ENCODE assay signal across 8 cellular contexts in genomic region chr1:37811027-37811655, GRCh38. TPM values are rescaled to one million over a fixed set of nuclear protein-coding genes. Genes with fewer than 3 reads are reported as not detected.
DNase-seq lines count a peak whose midpoint lies in the region; ATAC-seq and TF ChIP-seq lines count a peak whose summit lies in the region.

No MANE protein-coding gene starts in this region.

- BruUV-seq in HCT116 (replicated peaks; lab: Mats Ljungman, UMichigan) = no TSS peak

- TF ChIP-seq POLR2A in HCT116 (IDR thresholded peaks at IDR 0.05; ENCODE audit: borderline replicate concordance, extremely low read depth, insufficient read depth, insufficient read length) = no peak

- no peak overlapping the region for H3K4me3 ChIP-seq in HCT116 (replicated peaks in 1 of 2; ENCODE audit: low read depth in 1 of 2, low read length in 2 of 2)

- peak; percentile 49 for ATAC-seq in HCT116
- no peak for ATAC-seq in HG03521 (IDR thresholded peaks at IDR 0.05; ENCODE audit: unreplicated experiment)

- H3K27ac ChIP-seq in HCT116 (ENCODE audit: low read depth, low read length) (no peak overlapping the region; the same call in 1 of the 2 replicates), caudate nucleus (ENCODE audit: low read depth, low read length) (peak overlapping the region; percentile 36)

- no peaks in the 10 kb centered on the region for H3K9me3 ChIP-seq in HCT116 (ENCODE audit: control insufficient read depth in 1 of 2, insufficient read depth in 1 of 2, low read depth in 1 of 2, low read length in 2 of 2)

- H3K36me3 ChIP-seq in HCT116 (ENCODE audit: control insufficient read depth in 1 of 2, insufficient read depth in 2 of 2, low read length in 2 of 2) = peaks cover 9 to 15% of the 10 kb centered on the region in 2 experiments; a peak in 3 of 4 replicates

- CTCF ChIA-PET in HCT116 (lab: Charles Lee) = interaction anchor here (0.5 to 1.1 kb wide), 2 partner anchors 65 to 121 kb away, joined by 3 read pairs; a partner anchor contains a TSS

- H3K9me2 ChIP-seq in HCT116 (ENCODE audit: insufficient read depth) = no peaks in the 10 kb centered on the region

- H3K9ac ChIP-seq in HCT116 (ENCODE audit: low read length) = no peak overlapping the region

- no peaks in the 10 kb centered on the region for H3K27me3 ChIP-seq in HCT116 (ENCODE audit: insufficient read depth, low read length)

- peak in 9 of 14 donors; percentile 8 to 58 (median 17) for DNase-seq in C1 segment of cervical spinal cord (lab: John Stamatoyannopoulos, UW)
- DNase-seq in HCT116 (ENCODE audit: low read depth, low spot score) = peak; percentile 73
- DNase-seq in NCI-H446 (lab: John Stamatoyannopoulos, UW) = peak; percentile 42 to 77
- peak in 3 of 4 experiments; percentile 17 to 28 (median 28) for DNase-seq in activated CD4-positive, CD25-positive, alpha-beta regulatory T cell (lab: John Stamatoyannopoulos, UW)
- DNase-seq in caudate nucleus (lab: John Stamatoyannopoulos, UW) = peak in 40 of 61 donors; percentile 6 to 78 (median 37)
- DNase-seq in kidney glomerular epithelial cell (lab: John Stamatoyannopoulos, UW) = peak; percentile 44
- DNase-seq in stimulated activated CD4-positive, alpha-beta T cell treated with anti-CD3 and anti-CD28 coated beads, TNF-alpha, amount 100 ng/mL, for 24 hours (ENCODE audit: low read depth in 3 of 3) = peak; percentile 35 to 58 (median 39)

- TF ChIP-seq RAD21 in HCT116 (IDR thresholded peaks at IDR 0.05; ENCODE audit: low read depth) = peak; percentile 60

- RAD21 ChIA-PET in HCT116 (lab: Charles Lee; ENCODE audit: low non-redundant PET in 1 of 2, low total read pairs in 2 of 2, uncharacterized antibody in 2 of 2, unreplicated experiment in 2 of 2) = no interaction called here

- peaks cover 16 to 37% of the 10 kb centered on the region in 2 experiments for H3K4me1 ChIP-seq in HCT116 (ENCODE audit: control insufficient read depth in 1 of 2, insufficient read depth in 2 of 2, low read length in 2 of 2)

- intact Hi-C loops in HCT116 (cut with micrococcal nuclease) = loop anchor here (1.0 to 5.0 kb wide), 2 partner anchors 48 to 166 kb away; partner anchors contain the start of gene MTF1

- peaks cover 39% of the 10 kb centered on the region for H3K79me2 ChIP-seq in HCT116 (ENCODE audit: insufficient read depth, low read length)

- POLR2A ChIA-PET in HCT116 (lab: Charles Lee) = no interaction called here

- H2AFZ ChIP-seq in HCT116 (ENCODE audit: low read depth, low read length, poor library complexity, severe bottlenecking) = no peak overlapping the region

- H3K4me2 ChIP-seq in HCT116 (ENCODE audit: low read length) = no peak overlapping the region

- TF ChIP-seq CTCF in HCT116 (IDR thresholded peaks at IDR 0.05 in 2 of 3, conservative IDR thresholded peaks at IDR 0.05 in 1 of 3; ENCODE audit: borderline replicate concordance in 1 of 3, insufficient read depth in 1 of 3, low read depth in 2 of 3, low read length in 2 of 3) = peak; percentile 47 to 96 (median 94); a peak in 5 of 6 replicates

- peaks cover 10% of the 10 kb centered on the region; the same call in 1 of the 2 replicates for H4K20me1 ChIP-seq in HCT116 (ENCODE audit: insufficient read depth)

TF ChIP-seq in HCT116, 20 proteins besides CTCF, POLR2A, EP300 and RAD21:
- TF ChIP-seq TCF7L2 (IDR thresholded peaks at IDR 0.05; ENCODE audit: borderline replicate concordance, extremely low read depth, insufficient read depth, insufficient read length) (no peak), SP1 (IDR thresholded peaks at IDR 0.05; ENCODE audit: low read depth) (no peak), SIN3A (IDR thresholded peaks at IDR 0.05; ENCODE audit: low read depth) (no peak), ZBTB33 (IDR thresholded peaks at IDR 0.05; ENCODE audit: extremely low read depth, insufficient replicate concordance, low read length) (no peak), ZFX (IDR thresholded peaks at IDR 0.05) (no peak), ELF1 (IDR thresholded peaks at IDR 0.05; ENCODE audit: borderline replicate concordance, low read depth) (no peak), YY1 (IDR thresholded peaks at IDR 0.05; ENCODE audit: extremely low read depth, insufficient replicate concordance, low read depth, low read length) (no peak), CBX3 (IDR thresholded peaks at IDR 0.05; ENCODE audit: low read depth) (0 out of 2 replicates have a peak, but pooled peaks have one; percentile 40), EGR1 (IDR thresholded peaks at IDR 0.05; ENCODE audit: low read depth) (no peak), FOSL1 (IDR thresholded peaks at IDR 0.05; ENCODE audit: low read depth) (no peak), REST (IDR thresholded peaks at IDR 0.05; ENCODE audit: low read depth) (no peak), MAX (IDR thresholded peaks at IDR 0.05) (no peak; the same call in 1 of the 2 replicates), POLR2AphosphoS5 (IDR thresholded peaks at IDR 0.05; ENCODE audit: low read depth, low read length) (peak; percentile 30; the same call in 1 of the 2 replicates), EZH2phosphoT487 (IDR thresholded peaks at IDR 0.05; ENCODE audit: borderline replicate concordance) (no peak), JUND (IDR thresholded peaks at IDR 0.05) (no peak), ZNF274 (IDR thresholded peaks at IDR 0.05; ENCODE audit: low read depth, low read length) (no peak), SRF (IDR thresholded peaks at IDR 0.05; ENCODE audit: low read depth) (no peak), CEBPB (IDR thresholded peaks at IDR 0.05; ENCODE audit: low read depth) (0 out of 2 replicates have a peak, but pooled peaks have one; percentile 2), EZH2 (IDR thresholded peaks at IDR 0.05) (no peak)
- TF ChIP-seq, protein P1, sequence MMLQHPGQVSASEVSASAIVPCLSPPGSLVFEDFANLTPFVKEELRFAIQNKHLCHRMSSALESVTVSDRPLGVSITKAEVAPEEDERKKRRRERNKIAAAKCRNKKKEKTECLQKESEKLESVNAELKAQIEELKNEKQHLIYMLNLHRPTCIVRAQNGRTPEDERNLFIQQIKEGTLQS (IDR thresholded peaks at IDR 0.05) = no peak

RNA-seq across cellular contexts. Expression of gene YRDC, which starts 3.1 kb away (rescaled TPM):
- 41.4 TPM for total RNA-seq in HCT116 (2021; ENCODE audit: unreplicated experiment)
- polyA plus RNA-seq in HCT116 (2012) = 33.2 and 37.7 TPM in 2 replicates

RNA-seq across cellular contexts. Expression of gene C1orf122, which starts 3.6 kb away (rescaled TPM):
- total RNA-seq in HCT116 (2021; ENCODE audit: unreplicated experiment) = 34.2 TPM
- 19.2 and 20.1 TPM in 2 replicates for polyA plus RNA-seq in HCT116 (2012)

RNA-seq across cellular contexts. Expression of gene MANEAL, which starts 17.5 kb away (rescaled TPM):
- total RNA-seq in HCT116 (2021; ENCODE audit: unreplicated experiment) = 17.3 TPM
- 10.4 and 10.5 TPM in 2 replicates for polyA plus RNA-seq in HCT116 (2012)

RNA-seq across cellular contexts. Expression of gene EPHA10, which starts 46.2 kb away (rescaled TPM):
- 6.5 TPM for total RNA-seq in HCT116 (2021; ENCODE audit: unreplicated experiment)
- 5.7 TPM in 2 replicates for polyA plus RNA-seq in HCT116 (2012)

RNA-seq across cellular contexts. Expression of gene MTF1, which starts 48.3 kb away (rescaled TPM):
- total RNA-seq in HCT116 (2021; ENCODE audit: unreplicated experiment) = 21.2 TPM
- polyA plus RNA-seq in HCT116 (2012) = 6.9 and 7.1 TPM in 2 replicates

Comparison
In these comparisons a context has a peak if more than half of its experiments do, and no peak if none do; other contexts are left out.
1. DNase-seq: peak in every context shown above with its lines; median percentile 73 in HCT116; 60 in NCI-H446; 44 in kidney glomerular epithelial cell; 39 in stimulated activated CD4-positive, alpha-beta T cell treated with anti-CD3 and anti-CD28 coated beads, TNF-alpha, amount 100 ng/mL, for 24 hours; 37 in caudate nucleus; 28 in activated CD4-positive, CD25-positive, alpha-beta regulatory T cell; 17 in C1 segment of cervical spinal cord.